In the genomic region with DNA sequence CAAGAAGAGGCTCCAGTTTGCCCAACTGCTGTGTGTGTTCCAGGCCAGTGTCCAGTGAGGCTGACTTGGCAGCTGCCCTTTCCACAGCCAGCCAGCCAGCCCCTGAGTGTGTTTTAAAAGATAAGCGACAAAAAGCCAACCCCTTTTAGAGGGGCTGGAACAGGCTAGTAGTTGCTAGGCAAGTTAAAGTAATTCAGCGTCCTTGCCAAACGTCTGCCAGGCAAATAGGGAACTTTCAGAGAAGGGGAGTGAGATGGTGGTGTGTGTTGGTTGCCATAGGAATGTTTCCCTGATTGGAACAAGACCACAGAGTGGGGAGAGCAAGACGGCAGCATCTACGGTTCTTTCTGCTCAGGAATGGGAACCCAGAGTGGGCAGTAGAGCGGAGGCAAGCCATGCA, we compare ENCODE assay signal across 18 cellular contexts.
DNase-seq lines count a peak whose midpoint lies in the region; ATAC-seq, FAIRE-seq and TF ChIP-seq lines count a peak whose summit lies in the region.
"Had no signal": no experiment of that assay in that cellular context is flagged by ENCODE, and none has a peak within 500 bp of the region (broad histone marks: within the 10 kb centered on the region; RNA-seq: fewer than 3 reads in every experiment).

No MANE protein-coding gene starts in this region.

- no peaks in the 10 kb centered on the region for H3K36me3 ChIP-seq in GM23338 (ENCODE audit: insufficient read depth)
- H3K36me3 ChIP-seq in SK-N-SH (replicated peaks in 1 of 2; ENCODE audit: control insufficient read depth in 1 of 2, insufficient read depth in 2 of 2, low read length in 1 of 2), result no peaks in the 10 kb centered on the region
- H3K36me3 ChIP-seq in neuronal stem cell (replicated peaks in 1 of 2; ENCODE audit: control insufficient read depth in 2 of 2, insufficient read depth in 2 of 2, low read length in 2 of 2), result no peaks in the 10 kb centered on the region
- H3K36me3 ChIP-seq: Peyer's patch, vagina had no signal

- no peak overlapping the region for H2AFZ ChIP-seq in GM23338
- no peak overlapping the region for H2AFZ ChIP-seq in SK-N-SH (ENCODE audit: low read depth)
- peak overlapping the region; percentile 53 for H2AFZ ChIP-seq in neuronal stem cell (ENCODE audit: low read length)
- H2AFZ ChIP-seq: GM23248 had no signal

- no peak overlapping the region for H3K4me2 ChIP-seq in GM23338
- no peak overlapping the region for H3K4me2 ChIP-seq in SK-N-SH
- H3K4me2 ChIP-seq in neuronal stem cell (ENCODE audit: insufficient read depth, low read length, poor library complexity, severe bottlenecking), result no peak overlapping the region

- peaks cover 4% of the 10 kb centered on the region for H3K4me1 Mint-ChIP-seq in GM23338
- H3K4me1 Mint-ChIP-seq in endothelial cell (ENCODE audit: unreplicated experiment), result peaks cover 20% of the 10 kb centered on the region
- H3K4me1 Mint-ChIP-seq: activated CD8-positive, alpha-beta memory T cell treated with anti-CD3 and anti-CD28 coated beads, Interleukin-2, amount 10 ng/mL, durations not matched to agents 7 days and 5 days; CD4-positive, CD25-positive, alpha-beta regulatory T cell; IgD-negative memory B cell; naive B cell had no signal

- 33% methylated on average over 6 of the region's 6 CpGs for WGBS in SK-N-SH (ENCODE audit: low lambda C conversion rate)
- WGBS in neuronal stem cell (ENCODE audit: extremely low coverage in 2 of 2, insufficient read length in 2 of 2, insufficient replicate concordance in 1 of 2), 2 donors, result no CpG with 5 or more reads among the region's 6 CpGs

- H3K36me3 Mint-ChIP-seq in GM23338 (ENCODE audit: low read depth) (no peaks in the 10 kb centered on the region), endothelial cell (ENCODE audit: low read depth, unreplicated experiment) (no peaks in the 10 kb centered on the region)
- H3K36me3 Mint-ChIP-seq: activated CD8-positive, alpha-beta memory T cell treated with anti-CD3 and anti-CD28 coated beads, Interleukin-2, amount 10 ng/mL, durations not matched to agents 7 days and 5 days; CD4-positive, CD25-positive, alpha-beta regulatory T cell; IgD-negative memory B cell; naive B cell had no signal

- H4K8ac ChIP-seq in neuronal stem cell (ENCODE audit: low read depth, low read length), result no peak overlapping the region

- ATAC-seq in GM23338, result peak; percentile 31; the same call in 2 of the 3 replicates
- ATAC-seq: activated CD8-positive, alpha-beta memory T cell treated with anti-CD3 and anti-CD28 coated beads, Interleukin-2, amount 10 ng/mL, durations not matched to agents 7 days and 5 days had no signal

- no peak overlapping the region for H2BK120ac ChIP-seq in neuronal stem cell (ENCODE audit: low read depth, low read length)

- H3K14ac ChIP-seq in neuronal stem cell (ENCODE audit: low read length), result no peak overlapping the region

- TF ChIP-seq RAD21 in SK-N-SH (IDR thresholded peaks at IDR 0.05; ENCODE audit: low read length), result peak; percentile 15; the same call in 1 of the 2 replicates

- H3K79me2 ChIP-seq in GM23338 (replicated peaks; ENCODE audit: insufficient read depth) (no peaks in the 10 kb centered on the region), SK-N-SH (ENCODE audit: insufficient read depth) (no peaks in the 10 kb centered on the region)

- H2BK5ac ChIP-seq in neuronal stem cell (ENCODE audit: low read length), result no peak overlapping the region

- H3K23ac ChIP-seq in neuronal stem cell (ENCODE audit: low read depth, low read length, poor library complexity), result no peak overlapping the region

- H3K9ac ChIP-seq in SK-N-SH (no peak overlapping the region), neuronal stem cell (ENCODE audit: low read depth, low read length, poor library complexity) (no peak overlapping the region)
- H3K9ac ChIP-seq: GM23248 had no signal

- H2BK15ac ChIP-seq in neuronal stem cell (ENCODE audit: low read length), result no peak overlapping the region

- H3K27ac Mint-ChIP-seq in GM23338 (no peak overlapping the region; the same call in 1 of the 2 replicates), endothelial cell (ENCODE audit: unreplicated experiment) (no peak overlapping the region)
- H3K27ac Mint-ChIP-seq: activated CD8-positive, alpha-beta memory T cell treated with anti-CD3 and anti-CD28 coated beads, Interleukin-2, amount 10 ng/mL, durations not matched to agents 7 days and 5 days; CD4-positive, CD25-positive, alpha-beta regulatory T cell; naive B cell had no signal

- no peaks in the 10 kb centered on the region for H4K20me1 ChIP-seq in GM23338 (replicated peaks; ENCODE audit: insufficient read depth)
- no peaks in the 10 kb centered on the region for H4K20me1 ChIP-seq in SK-N-SH (ENCODE audit: insufficient read depth)

- H3K9me3 Mint-ChIP-seq in GM23338, result no peaks in the 10 kb centered on the region
- H3K9me3 Mint-ChIP-seq in endothelial cell (ENCODE audit: unreplicated experiment), result no peaks in the 10 kb centered on the region
- H3K9me3 Mint-ChIP-seq: CD4-positive, CD25-positive, alpha-beta regulatory T cell; IgD-negative memory B cell; naive B cell had no signal

- H2BK12ac ChIP-seq in neuronal stem cell (ENCODE audit: low read length), result no peak overlapping the region

- no peak overlapping the region for H2AK5ac ChIP-seq in neuronal stem cell (ENCODE audit: low read depth, low read length)

- peak in 1 of 2 experiments; percentile 81; a peak in 2 of 4 replicates for TF ChIP-seq EP300 in SK-N-SH (IDR thresholded peaks at IDR 0.05; ENCODE audit: borderline replicate concordance in 1 of 2, low read depth in 1 of 2, low read length in 1 of 2)

- POLR2A ChIA-PET in SK-N-SH (lab: Yijun Ruan, JAX), result no interaction called here

- CTCF ChIA-PET in SK-N-SH (lab: Yijun Ruan, JAX), result interaction anchor here (0.9 to 2.6 kb wide), 9 partner anchors 12 to 393 kb away, joined by 3 to 26 read pairs (median 4); no protein-coding TSS in a partner anchor

- H3K27me3 Mint-ChIP-seq in GM23338 (ENCODE audit: insufficient read depth, low read depth, poor library complexity), result no peaks in the 10 kb centered on the region
- H3K27me3 Mint-ChIP-seq in endothelial cell (ENCODE audit: unreplicated experiment), result no peaks in the 10 kb centered on the region
- H3K27me3 Mint-ChIP-seq: CD4-positive, CD25-positive, alpha-beta regulatory T cell had no signal

- no peak overlapping the region for H3K27ac ChIP-seq in GM23338 (ENCODE audit: low read depth)
- H3K27ac ChIP-seq in SK-N-SH (ENCODE audit: low read depth in 2 of 2, low read length in 1 of 2), result peak overlapping the region in 1 of 2 experiments; percentile 98; a peak in 3 of 4 replicates
- H3K27ac ChIP-seq in neuronal stem cell (replicated peaks; ENCODE audit: low read length), result no peak overlapping the region
- H3K27ac ChIP-seq: GM23248, Peyer's patch, vagina had no signal

- TF ChIP-seq CTCF in GM23338 (conservative IDR thresholded peaks at IDR 0.05; ENCODE audit: low read depth in 2 of 2) (no peak), SK-N-SH (IDR thresholded peaks at IDR 0.05) (no peak), fibroblast of pulmonary artery (IDR thresholded peaks at IDR 0.05; ENCODE audit: low read length, missing control alignments) (no peak), endothelial cell (IDR thresholded peaks at IDR 0.05; ENCODE audit: unreplicated experiment) (no peak)

- no peak for DNase-seq in GM23338 (ENCODE audit: low spot score)
- peak; percentile 58 for DNase-seq in SK-N-SH
- DNase-seq in fibroblast of pulmonary artery (ENCODE audit: low read depth), result peak; percentile 13
- no peak for DNase-seq in neuronal stem cell (ENCODE audit: low spot score)
- no peak for DNase-seq in endothelial cell (ENCODE audit: low spot score)
- DNase-seq in HTR-8/SVneo (ENCODE audit: insufficient read length, low spot score), result no peak
- no peak for DNase-seq in GF-D8 (lab: John Stamatoyannopoulos, UW)
- DNase-seq in A172 (ENCODE audit: low spot score), result no peak
- DNase-seq: activated CD8-positive, alpha-beta memory T cell treated with anti-CD3 and anti-CD28 coated beads, Interleukin-2, amount 10 ng/mL, durations not matched to agents 7 days and 5 days; CD4-positive, CD25-positive, alpha-beta regulatory T cell; GM23248; naive B cell; NCI-H2171; Peyer's patch; T1000 had no signal

- H3F3A ChIP-seq in GM23338 (replicated peaks; ENCODE audit: low read depth) (no peaks in the 10 kb centered on the region), SK-N-SH (replicated peaks; ENCODE audit: insufficient read depth) (no peaks in the 10 kb centered on the region)

- H3K4me3 Mint-ChIP-seq in GM23338 (no peak overlapping the region), endothelial cell (ENCODE audit: unreplicated experiment) (no peak overlapping the region)
- H3K4me3 Mint-ChIP-seq: activated CD8-positive, alpha-beta memory T cell treated with anti-CD3 and anti-CD28 coated beads, Interleukin-2, amount 10 ng/mL, durations not matched to agents 7 days and 5 days; CD4-positive, CD25-positive, alpha-beta regulatory T cell; naive B cell had no signal

- no peak for FAIRE-seq in HTR-8/SVneo (lab: Jason Lieb, UNC)
- FAIRE-seq: endothelial cell of umbilical vein had no signal

- peaks cover 4% of the 10 kb centered on the region; the same call in 1 of the 2 replicates for H3K4me1 ChIP-seq in GM23338 (ENCODE audit: insufficient read depth)
- H3K4me1 ChIP-seq in SK-N-SH (ENCODE audit: control insufficient read depth in 1 of 2, insufficient read depth in 2 of 2, low read depth in 1 of 2, low read length in 1 of 2), result peaks cover 0 to 20% of the 10 kb centered on the region in 2 experiments; a peak in 2 of 4 replicates
- peaks cover 0 to 1% of the 10 kb centered on the region in 2 donors for H3K4me1 ChIP-seq in neuronal stem cell (ENCODE audit: control insufficient read depth in 2 of 2, insufficient read depth in 1 of 2, low read depth in 1 of 2, low read length in 2 of 2)
- H3K4me1 ChIP-seq: Peyer's patch, vagina had no signal

- H3K79me1 ChIP-seq in neuronal stem cell (ENCODE audit: low read depth, low read length), result no peaks in the 10 kb centered on the region

- no peaks in the 10 kb centered on the region for H3K9me2 ChIP-seq in GM23338 (ENCODE audit: insufficient read depth)
- no peaks in the 10 kb centered on the region for H3K9me2 ChIP-seq in SK-N-SH

- no peaks in the 10 kb centered on the region for H3K27me3 ChIP-seq in GM23338 (ENCODE audit: insufficient read depth)
- no peaks in the 10 kb centered on the region for H3K27me3 ChIP-seq in SK-N-SH (ENCODE audit: insufficient read depth)
- no peaks in the 10 kb centered on the region for H3K27me3 ChIP-seq in neuronal stem cell (ENCODE audit: control insufficient read depth in 3 of 3, insufficient read depth in 3 of 3, low read depth in 1 of 3, low read length in 3 of 3)
- H3K27me3 ChIP-seq: Peyer's patch, vagina had no signal

- H3K4me3 ChIP-seq in GM23338 (no peak overlapping the region), SK-N-SH (ENCODE audit: low read depth in 2 of 2, low read length in 1 of 2) (peak overlapping the region in 1 of 2 experiments; percentile 28; a peak in 1 of 4 replicates), fibroblast of pulmonary artery (replicated peaks; ENCODE audit: low read depth, low read length) (no peak overlapping the region), neuronal stem cell (ENCODE audit: low read length in 2 of 2) (no peak overlapping the region)
- H3K4me3 ChIP-seq: GM23248, Peyer's patch, vagina had no signal

- no peak overlapping the region for H4K91ac ChIP-seq in neuronal stem cell (ENCODE audit: low read depth, low read length, poor library complexity)

- no peak overlapping the region for H3K4ac ChIP-seq in neuronal stem cell (ENCODE audit: low read length)

- no peak overlapping the region for H3K18ac ChIP-seq in neuronal stem cell (ENCODE audit: low read length)

- H3K9me3 ChIP-seq in SK-N-SH, result no peaks in the 10 kb centered on the region
- H3K9me3 ChIP-seq in neuronal stem cell (replicated peaks in 1 of 2; ENCODE audit: control insufficient read depth in 2 of 2, insufficient read depth in 1 of 2, low read depth in 1 of 2, low read length in 2 of 2), result no peaks in the 10 kb centered on the region
- H3K9me3 ChIP-seq: Peyer's patch, vagina had no signal

Comparison
In these comparisons a context has a peak if more than half of its experiments do, and no peak if none do; other contexts are left out.
1. DNase-seq: peak in SK-N-SH (single experiment) and fibroblast of pulmonary artery (single experiment); none in GM23338 (single experiment), neuronal stem cell (single experiment), endothelial cell (single experiment), HTR-8/SVneo (single experiment), GF-D8 (single experiment) and A172 (single experiment).